11 cellular contexts compared by ENCODE assay signal in the genomic region with DNA sequence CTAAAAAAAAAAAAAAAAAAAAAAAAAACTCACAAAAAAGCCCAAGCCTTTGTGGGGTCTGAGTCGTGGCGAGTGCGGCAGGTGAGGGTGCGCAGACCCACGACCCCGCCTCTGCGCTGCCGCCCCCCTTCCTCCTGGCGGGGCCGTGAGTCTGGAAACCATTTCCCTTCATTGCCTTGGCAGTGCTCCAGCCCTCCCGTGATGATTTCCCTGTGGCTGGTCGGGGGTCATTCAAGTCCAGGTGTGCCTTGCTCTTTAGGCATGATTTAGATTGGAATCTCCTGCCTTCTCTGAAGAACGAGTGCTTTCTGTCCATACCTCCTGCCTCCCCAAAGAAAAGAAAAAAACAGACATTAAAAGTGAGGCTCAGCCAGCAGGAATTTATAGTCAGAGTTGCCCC.
DNase-seq lines count a peak whose midpoint lies in the region; ATAC-seq and TF ChIP-seq lines count a peak whose summit lies in the region.
"Had no signal": no experiment of that assay in that cellular context is flagged by ENCODE, and none has a peak within 500 bp of the region (broad histone marks: within the 10 kb centered on the region; RNA-seq: fewer than 3 reads in every experiment).

No MANE protein-coding gene starts in this region.

- TF ChIP-seq CTCF in BE2C (IDR thresholded peaks at IDR 0.05; ENCODE audit: low read depth, low read length) (no peak), lower leg skin (IDR thresholded peaks at IDR 0.05) (no peak)
- no peak for TF ChIP-seq CTCF in activated CD8-positive, alpha-beta T cell treated with anti-CD3 and anti-CD28 coated beads for 36 hours (IDR thresholded peaks at IDR 0.05)

- intact Hi-C loops in activated CD8-positive, alpha-beta T cell treated with anti-CD3 and anti-CD28 coated beads for 36 hours (cut with micrococcal nuclease) = no loop called here
- intact Hi-C loops in lower leg skin (cut with DNase I; ENCODE audit: low total_unique reads) = no loop called here

- no peaks in the 10 kb centered on the region for H3K9me3 ChIP-seq in BE2C

- H3K27ac Mint-ChIP-seq in IgD-negative memory B cell = peak overlapping the region in 2 of 3 donors; percentile 65 to 93
- H3K27ac Mint-ChIP-seq in activated CD8-positive, alpha-beta T cell treated with anti-CD3 and anti-CD28 coated beads for 36 hours = peak overlapping the region; percentile 70

- POLR2A ChIA-PET in activated CD8-positive, alpha-beta T cell treated with anti-CD3 and anti-CD28 coated beads for 36 hours (lab: Charles Lee) = no interaction called here

- peaks cover 45 to 52% (median 49%) of the 10 kb centered on the region in 3 donors for H3K4me1 Mint-ChIP-seq in IgD-negative memory B cell
- H3K4me1 Mint-ChIP-seq in activated CD8-positive, alpha-beta T cell treated with anti-CD3 and anti-CD28 coated beads for 36 hours (ENCODE audit: low read depth) = peaks cover 82% of the 10 kb centered on the region

- peak; percentile 12 for DNase-seq in BE2C
- no peak for DNase-seq in activated CD8-positive, alpha-beta T cell treated with anti-CD3 and anti-CD28 coated beads for 36 hours
- no peak for DNase-seq in lower leg skin (ENCODE audit: low spot score in 2 of 2)
- DNase-seq in HUDEP-2 (lab: John Stamatoyannopoulos, UW; ENCODE audit: unreplicated experiment in 76 of 76) = no peak
- DNase-seq in retina = no peak
- DNase-seq: activated CD4-positive, CD25-positive, alpha-beta regulatory T cell treated with anti-CD3 and anti-CD28 coated beads, Interleukin-2, amount 50 U/mL, for 72 hours; activated gamma-delta T cell treated with Interleukin-2 at 50 U/mL for 16 hours; stimulated activated CD4-positive, alpha-beta T cell treated with anti-CD3 and anti-CD28 coated beads, Interleukin-12 subunit alpha, Interleukin-12 subunit beta, amount 100 ng/mL, for 4 hours had no signal

- no peaks in the 10 kb centered on the region for H3K36me3 Mint-ChIP-seq in IgD-negative memory B cell
- H3K36me3 Mint-ChIP-seq in activated CD8-positive, alpha-beta T cell treated with anti-CD3 and anti-CD28 coated beads for 36 hours (ENCODE audit: low read depth) = peaks cover 14% of the 10 kb centered on the region

- WGBS in lower leg skin, 2 donors = 33 to 40% methylated on average over 13 of the region's 13 CpGs

- no peaks in the 10 kb centered on the region for H3K27me3 Mint-ChIP-seq in IgD-negative memory B cell
- no peaks in the 10 kb centered on the region for H3K27me3 Mint-ChIP-seq in activated CD8-positive, alpha-beta T cell treated with anti-CD3 and anti-CD28 coated beads for 36 hours

- CTCF ChIA-PET in activated CD8-positive, alpha-beta T cell treated with anti-CD3 and anti-CD28 coated beads for 36 hours (lab: Charles Lee) = no interaction called here

- H3K27ac ChIP-seq in layer of hippocampus (ENCODE audit: low read depth, low read length) = peak overlapping the region; percentile 95

- no peaks in the 10 kb centered on the region for H3K4me1 ChIP-seq in BE2C

- ATAC-seq in activated CD8-positive, alpha-beta T cell treated with anti-CD3 and anti-CD28 coated beads for 36 hours = no peak
- ATAC-seq in GM18907 (IDR thresholded peaks at IDR 0.05; ENCODE audit: unreplicated experiment) = no peak

- TF ChIP-seq POLR2A in lower leg skin (IDR thresholded peaks at IDR 0.05) = no peak

- H3K27me3 ChIP-seq in BE2C = no peaks in the 10 kb centered on the region
- no peaks in the 10 kb centered on the region for H3K27me3 ChIP-seq in layer of hippocampus (ENCODE audit: control insufficient read depth, insufficient read depth, low read length)

- no peaks in the 10 kb centered on the region for H3K36me3 ChIP-seq in BE2C

- no peaks in the 10 kb centered on the region for H3K9me3 Mint-ChIP-seq in IgD-negative memory B cell
- H3K9me3 Mint-ChIP-seq in activated CD8-positive, alpha-beta T cell treated with anti-CD3 and anti-CD28 coated beads for 36 hours = no peaks in the 10 kb centered on the region

- H3K4me3 ChIP-seq in BE2C (ENCODE audit: low read depth, low read length) = no peak overlapping the region
- no peak overlapping the region for H3K4me3 ChIP-seq in lower leg skin (ENCODE audit: low read depth, poor library complexity, severe bottlenecking)

- H3K4me3 Mint-ChIP-seq in IgD-negative memory B cell = peak overlapping the region in 2 of 4 donors; percentile 30 to 47
- no peak overlapping the region for H3K4me3 Mint-ChIP-seq in activated CD8-positive, alpha-beta T cell treated with anti-CD3 and anti-CD28 coated beads for 36 hours
